In the genomic region with DNA sequence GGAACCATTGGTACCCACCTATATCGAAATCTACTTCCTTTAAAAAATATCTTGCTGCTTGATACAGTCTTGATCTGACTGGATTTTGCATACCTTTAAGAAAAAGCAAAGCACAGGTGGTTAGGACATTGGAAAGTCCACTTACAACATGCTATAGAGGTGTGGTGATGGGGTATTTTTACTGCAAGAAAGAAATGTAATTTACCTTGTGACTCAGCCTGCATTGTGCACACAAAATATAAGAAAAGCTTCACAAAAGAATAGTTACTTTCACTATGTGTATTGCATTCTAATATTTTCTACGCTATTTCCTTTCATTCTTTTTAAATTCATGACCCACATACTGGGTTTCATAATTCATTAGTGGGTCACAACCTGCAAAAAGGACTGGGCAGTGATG, we compare ENCODE assay signal across 1 cellular context.
TF ChIP-seq lines count a peak whose summit lies in the region.

No MANE protein-coding gene starts in this region.

TF ChIP-seq in A549, 52 proteins besides CTCF, POLR2A, EP300 and RAD21 (continued from another document):
- TF ChIP-seq HOXB13 (CRISPR knock-in tag; IDR thresholded peaks at IDR 0.05; ENCODE audit: low read depth) (no peak), NFE2L2 (conservative IDR thresholded peaks at IDR 0.05; ENCODE audit: low read length) (no peak), USF2 (IDR thresholded peaks at IDR 0.05) (no peak), RNF2 (IDR thresholded peaks at IDR 0.05; ENCODE audit: borderline replicate concordance, low read depth) (no peak)
